In the genomic region with DNA sequence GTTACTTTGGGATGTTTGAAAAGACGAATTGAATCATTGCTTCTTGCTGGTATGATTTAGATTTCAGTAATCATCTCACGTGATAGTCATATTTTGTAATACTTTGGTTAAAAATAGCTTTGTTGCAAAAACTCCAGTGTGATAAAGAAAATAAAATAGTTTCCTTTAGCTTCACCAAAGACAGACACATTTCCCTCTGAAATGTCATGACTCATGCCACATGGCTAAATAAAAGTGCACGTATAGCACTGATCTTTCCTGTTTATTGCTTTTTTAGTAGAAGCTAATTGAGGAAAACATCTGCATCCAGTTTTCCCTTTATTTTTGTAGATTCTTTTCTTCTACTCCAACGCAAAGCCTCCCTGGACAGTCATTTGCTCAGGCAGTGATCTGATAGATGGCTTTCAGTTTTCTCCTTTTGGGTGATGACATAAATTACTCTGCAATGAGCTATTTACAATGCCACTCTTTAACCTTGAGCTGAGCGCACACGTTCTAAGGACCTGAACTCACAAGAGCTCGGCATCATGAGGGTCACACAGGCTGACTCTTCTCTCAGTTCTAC, we compare ENCODE assay signal across 15 cellular contexts.
A peak's percentile ranks its signal among the peaks of the same experiment; 100 is the strongest.
DNase-seq lines count a peak whose midpoint lies in the region; FAIRE-seq and TF ChIP-seq lines count a peak whose summit lies in the region.
"Had no signal": no experiment of that assay in that cellular context is flagged by ENCODE, and none has a peak within 500 bp of the region (broad histone marks: within the 10 kb centered on the region; RNA-seq: fewer than 3 reads in every experiment).

No MANE protein-coding gene starts in this region.

- no peaks in the 10 kb centered on the region for H3K9me1 ChIP-seq in endothelial cell of umbilical vein (replicated peaks; ENCODE audit: control insufficient read depth, extremely low read depth, insufficient read depth, low read length)

- H3K9me3 ChIP-seq in AG04450 (ENCODE audit: control insufficient read depth, insufficient read depth, low read length) (no peaks in the 10 kb centered on the region), endothelial cell of umbilical vein (replicated peaks; ENCODE audit: control insufficient read depth, insufficient read depth, low read length) (no peaks in the 10 kb centered on the region)

- TF ChIP-seq POLR2A in endothelial cell of umbilical vein (IDR thresholded peaks at IDR 0.05; ENCODE audit: low read depth, low read length): no peak

- peak overlapping the region; percentile 96 for H3K27ac ChIP-seq in AG04450 (ENCODE audit: low read depth, low read length)
- no peak overlapping the region for H3K27ac ChIP-seq in endothelial cell of umbilical vein (ENCODE audit: insufficient read depth, low read depth, low read length)

- DNase-seq in AG04450 (ENCODE audit: low read depth, low spot score) (peak; percentile 65), MV-4-11 (lab: John Stamatoyannopoulos, UW) (peak; percentile 68), endothelial cell of umbilical vein (ENCODE audit: low read depth, low spot score) (peak; percentile 22), cortex of kidney (lab: John Stamatoyannopoulos, UW) (no peak)
- no peak for DNase-seq in activated CD4-positive, alpha-beta T cell treated with anti-CD3 and anti-CD28 coated beads, Interleukin-2, amount 10 ng/mL, durations not matched to agents 24 days and 14 days
- no peak for DNase-seq in stimulated activated CD4-positive, alpha-beta T cell treated with anti-CD3 and anti-CD28 coated beads, Interleukin-2, amount 100 ng/mL, for 48 hours
- no peak for DNase-seq in activated CD4-positive, CD25-positive, alpha-beta regulatory T cell treated with anti-CD3 and anti-CD28 coated beads, Interleukin-2, amount 50 U/mL, for 72 hours
- DNase-seq: activated T-cell treated with anti-CD3 and anti-CD28 coated beads for 4 hours; COR-L47; GOT3; midbrain; NCI-H2107; stimulated activated CD4-positive, alpha-beta T cell treated with anti-CD3 and anti-CD28 coated beads, Interleukin-4, amount 100 ng/mL, for 4 hours had no signal

- H3K9ac ChIP-seq in endothelial cell of umbilical vein (replicated peaks; ENCODE audit: extremely low read depth, insufficient read depth, low read length): no peak overlapping the region

- TF ChIP-seq CTCF in AG04450 (IDR thresholded peaks at IDR 0.05; ENCODE audit: low read depth, low read length): no peak
- TF ChIP-seq CTCF in endothelial cell of umbilical vein (IDR thresholded peaks at IDR 0.05; ENCODE audit: extremely low read depth in 1 of 2, insufficient read depth in 1 of 2, low read depth in 1 of 2, low read length in 2 of 2): no peak
- no peak for TF ChIP-seq CTCF in nephron (IDR thresholded peaks at IDR 0.05; ENCODE audit: unreplicated experiment in 3 of 3)

- no peaks in the 10 kb centered on the region for H3K79me2 ChIP-seq in endothelial cell of umbilical vein (ENCODE audit: control insufficient read depth, insufficient read depth, low read length)

- BruUV-seq in endothelial cell of umbilical vein (replicated peaks; lab: Mats Ljungman, UMichigan): no TSS peak

- no peak overlapping the region for H2AFZ ChIP-seq in endothelial cell of umbilical vein (ENCODE audit: low read depth, low read length)

- peaks cover 32% of the 10 kb centered on the region for H3K36me3 Mint-ChIP-seq in nephron (ENCODE audit: low read depth)
- no peaks in the 10 kb centered on the region for H3K36me3 Mint-ChIP-seq in activated CD4-positive, alpha-beta T cell treated with anti-CD3 and anti-CD28 coated beads, Interleukin-2, amount 10 ng/mL, durations not matched to agents 24 days and 14 days (ENCODE audit: low read depth)

- H3K9me3 Mint-ChIP-seq in nephron: no peaks in the 10 kb centered on the region
- no peaks in the 10 kb centered on the region for H3K9me3 Mint-ChIP-seq in activated CD4-positive, alpha-beta T cell treated with anti-CD3 and anti-CD28 coated beads, Interleukin-2, amount 10 ng/mL, durations not matched to agents 24 days and 14 days

- H3K27ac Mint-ChIP-seq in nephron: peak overlapping the region; percentile 40 to 68 (median 59)
- H3K27ac Mint-ChIP-seq in activated CD4-positive, alpha-beta T cell treated with anti-CD3 and anti-CD28 coated beads, Interleukin-2, amount 10 ng/mL, durations not matched to agents 24 days and 14 days: no peak overlapping the region

- H3K4me3 ChIP-seq in AG04450 (ENCODE audit: low read depth, low read length) (no peak overlapping the region), endothelial cell of umbilical vein (replicated peaks in 1 of 3; ENCODE audit: insufficient read depth in 1 of 3, low read depth in 1 of 3, low read length in 3 of 3) (no peak overlapping the region)

- intact Hi-C loops in endothelial cell of umbilical vein (cut with micrococcal nuclease): no loop called here
- intact Hi-C loops in activated CD4-positive, alpha-beta T cell treated with anti-CD3 and anti-CD28 coated beads, Interleukin-2, amount 10 ng/mL, durations not matched to agents 24 days and 14 days (cut with micrococcal nuclease): no loop called here

- CTCF ChIA-PET in AG04450 (lab: Charles Lee): interaction anchor here (1.7 to 3.4 kb wide), 2 partner anchors 33 to 290 kb away, joined by 6 to 14 read pairs; partner anchors contain the start of gene CEMIP
- CTCF ChIA-PET in endothelial cell of umbilical vein (lab: Charles Lee): interaction anchor here (1.0 to 1.7 kb wide), 3 partner anchors 13 to 777 kb away, joined by 3 to 5 read pairs (median 3); no protein-coding TSS in a partner anchor

- H3K27me3 ChIP-seq in AG04450 (ENCODE audit: control insufficient read depth, insufficient read depth, low read length): no peaks in the 10 kb centered on the region
- H3K27me3 ChIP-seq in endothelial cell of umbilical vein (ENCODE audit: control insufficient read depth in 2 of 2, insufficient read depth in 2 of 2, low read length in 2 of 2): no peaks in the 10 kb centered on the region

- no peaks in the 10 kb centered on the region for H3K36me3 ChIP-seq in endothelial cell of umbilical vein (ENCODE audit: control insufficient read depth in 2 of 2, extremely low read depth in 1 of 2, insufficient read depth in 2 of 2, low read length in 2 of 2)

- peaks cover 63% of the 10 kb centered on the region for H3K4me1 Mint-ChIP-seq in nephron
- no peaks in the 10 kb centered on the region for H3K4me1 Mint-ChIP-seq in activated CD4-positive, alpha-beta T cell treated with anti-CD3 and anti-CD28 coated beads, Interleukin-2, amount 10 ng/mL, durations not matched to agents 24 days and 14 days

- H3K4me3 Mint-ChIP-seq in nephron: no peak overlapping the region
- no peak overlapping the region for H3K4me3 Mint-ChIP-seq in activated CD4-positive, alpha-beta T cell treated with anti-CD3 and anti-CD28 coated beads, Interleukin-2, amount 10 ng/mL, durations not matched to agents 24 days and 14 days

- peak overlapping the region; percentile 8 for H3K4me2 ChIP-seq in endothelial cell of umbilical vein (ENCODE audit: insufficient read depth, low read length)

- POLR2A ChIA-PET in AG04450 (lab: Yijun Ruan, JAX) (interaction anchor here (0.8 to 1.9 kb wide), 5 partner anchors 8 to 290 kb away, joined by 3 to 10 read pairs (median 5); partner anchors contain the start of gene CEMIP), endothelial cell of umbilical vein (lab: Charles Lee) (no interaction called here)

- dilution Hi-C loops in endothelial cell of umbilical vein (cut with MboI; ENCODE audit: extremely low pct_ligation_motif_present, low sequenced_read_pairs): no loop called here

- FAIRE-seq in endothelial cell of umbilical vein (lab: Jason Lieb, UNC): no peak
- FAIRE-seq: GM18507 had no signal

- no peaks in the 10 kb centered on the region for H4K20me1 ChIP-seq in endothelial cell of umbilical vein (replicated peaks; ENCODE audit: control insufficient read depth, extremely low read depth, insufficient read depth, low read length)

- peaks cover 4% of the 10 kb centered on the region for H3K4me1 ChIP-seq in endothelial cell of umbilical vein (ENCODE audit: control insufficient read depth, extremely low read depth, insufficient read depth, low read length)

- H3K27me3 Mint-ChIP-seq in nephron (ENCODE audit: low read depth): no peaks in the 10 kb centered on the region
- H3K27me3 Mint-ChIP-seq in activated CD4-positive, alpha-beta T cell treated with anti-CD3 and anti-CD28 coated beads, Interleukin-2, amount 10 ng/mL, durations not matched to agents 24 days and 14 days: no peaks in the 10 kb centered on the region

TF ChIP-seq in endothelial cell of umbilical vein, 7 proteins besides CTCF, POLR2A, EP300 and RAD21:
- TF ChIP-seq JUN (IDR thresholded peaks at IDR 0.05; ENCODE audit: borderline replicate concordance, insufficient read depth, insufficient read length, low read depth) (peak; percentile 8), FOS (IDR thresholded peaks at IDR 0.05; ENCODE audit: borderline replicate concordance, insufficient read depth, low read length) (peak; percentile 34), MYC (IDR thresholded peaks at IDR 0.05; ENCODE audit: low read depth, low read length) (no peak)

Comparison
In these comparisons a context has a peak if more than half of its experiments do, and no peak if none do; other contexts are left out.
1. DNase-seq: peak in AG04450 (single experiment), MV-4-11 (single experiment) and endothelial cell of umbilical vein (single experiment); none in activated CD4-positive, alpha-beta T cell treated with anti-CD3 and anti-CD28 coated beads, Interleukin-2, amount 10 ng/mL, durations not matched to agents 24 days and 14 days (single experiment), stimulated activated CD4-positive, alpha-beta T cell treated with anti-CD3 and anti-CD28 coated beads, Interleukin-2, amount 100 ng/mL, for 48 hours (0 of 2), cortex of kidney (single experiment) and activated CD4-positive, CD25-positive, alpha-beta regulatory T cell treated with anti-CD3 and anti-CD28 coated beads, Interleukin-2, amount 50 U/mL, for 72 hours (single experiment).